ENCODE assay signal across 8 cellular contexts in the genomic region with DNA sequence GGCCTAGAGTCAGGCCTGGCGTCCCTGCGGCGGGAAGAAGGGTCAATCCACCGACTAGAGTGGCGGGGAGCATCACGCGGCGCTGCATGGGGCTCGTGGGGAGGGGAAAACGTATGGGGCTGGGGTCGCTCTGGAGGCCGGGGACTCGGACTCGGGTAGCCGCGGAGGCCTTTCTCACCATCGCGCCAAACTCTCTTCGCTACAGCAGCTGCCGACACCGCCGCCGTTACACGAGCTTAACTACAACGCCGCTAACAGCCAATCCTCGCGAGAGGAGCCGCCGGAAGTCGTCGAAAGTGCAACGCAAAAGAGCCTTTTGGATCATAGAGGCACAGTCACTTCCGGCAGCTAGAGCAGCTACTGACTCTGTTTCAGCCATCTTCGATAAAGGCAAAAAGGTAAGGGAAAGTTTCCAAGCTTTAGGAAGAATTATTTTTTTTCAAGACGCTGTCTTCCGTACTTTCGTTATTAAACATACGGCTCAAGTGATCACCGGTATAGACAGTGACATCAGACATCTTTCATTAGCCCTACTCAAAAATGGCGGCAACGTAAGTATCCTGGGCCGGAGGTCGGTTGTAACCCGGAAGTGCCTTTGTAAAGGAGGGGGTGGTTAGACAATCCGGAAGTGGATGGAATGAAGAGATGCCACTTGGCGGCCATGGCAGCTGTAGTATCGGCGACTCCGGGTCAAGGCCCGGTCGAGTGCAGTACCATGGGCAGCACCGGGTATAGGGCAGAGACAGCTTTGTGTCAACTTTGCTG. TPM values are rescaled to one million over a fixed set of nuclear protein-coding genes. Genes with fewer than 3 reads are reported as not detected.
DNase-seq lines count a peak whose midpoint lies in the region; ATAC-seq and TF ChIP-seq lines count a peak whose summit lies in the region.

ERH (minus strand) TSS at position 247 of the 765 bp plus-strand sequence; CDS start at position 181, 66 bp downstream.
A gene with protein sequence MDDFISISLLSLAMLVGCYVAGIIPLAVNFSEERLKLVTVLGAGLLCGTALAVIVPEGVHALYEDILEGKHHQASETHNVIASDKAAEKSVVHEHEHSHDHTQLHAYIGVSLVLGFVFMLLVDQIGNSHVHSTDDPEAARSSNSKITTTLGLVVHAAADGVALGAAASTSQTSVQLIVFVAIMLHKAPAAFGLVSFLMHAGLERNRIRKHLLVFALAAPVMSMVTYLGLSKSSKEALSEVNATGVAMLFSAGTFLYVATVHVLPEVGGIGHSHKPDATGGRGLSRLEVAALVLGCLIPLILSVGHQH (plus strand): TSS at position 640 of the 765 bp plus-strand sequence. CDS start 678 bp downstream, outside the sequence.

- H3K36me3 ChIP-seq in heart right ventricle (peaks cover 0 to 33% (median 28%) of the 10 kb centered on the region in 9 donors), upper lobe of left lung (peaks cover 9 to 31% (median 25%) of the 10 kb centered on the region in 4 donors)

- H3K4me3 ChIP-seq in heart right ventricle = peak within 1 kb of the TSS; percentile 67 to 92 (median 78)
- peak within 1 kb of the TSS; percentile 77 to 89 (median 87) for H3K4me3 ChIP-seq in upper lobe of left lung

- TF ChIP-seq POLR2A in upper lobe of left lung (IDR thresholded peaks at IDR 0.05) = peak in 3 of 4 donors; percentile 62 to 71 (median 66)

- peak; percentile 91 for DNase-seq in GM13976 (ENCODE audit: low spot score)
- peak; percentile 97 for DNase-seq in NCI-H146 treated with DMSO at 0.1 percent for 48 hours (lab: John Stamatoyannopoulos, UW; ENCODE audit: unreplicated experiment)
- peak; percentile 97 for DNase-seq in amniotic epithelial cell (ENCODE audit: low read depth)
- peak; percentile 95 to 97 for DNase-seq in heart right ventricle
- DNase-seq in posterior cingulate gyrus = peak; percentile 92 to 99 (median 97)
- peak; percentile 91 to 95 for DNase-seq in upper lobe of left lung

- intact Hi-C loops in T-helper 1 cell treated with Interleukin-12 subunit alpha and Interleukin-12 subunit beta and Interleukin-4 antibody, amounts not matched to agents 30 ng/mL and 1 ng/mL, for 36 hours (cut with micrococcal nuclease) = loop anchor here (1.0 to 10.0 kb wide), 11 partner anchors 44 to 1703 kb away; partner anchors contain the start of genes ACTN1, DCAF5, GALNT16 and MED6
- intact Hi-C loops in heart right ventricle (cut with DNase I) (no loop called here), posterior cingulate gyrus (cut with DNase I) (loop anchor here (5.0 kb wide), 2 partner anchors 206 to 369 kb away; partner anchors contain the start of genes EXD2 and SRSF5)

- H3K27me3 ChIP-seq in heart right ventricle = no peaks in the 10 kb centered on the region
- no peaks in the 10 kb centered on the region for H3K27me3 ChIP-seq in upper lobe of left lung

- ATAC-seq in HG02870 (IDR thresholded peaks at IDR 0.05; ENCODE audit: unreplicated experiment) = peak; percentile 80
- peak; percentile 96 to 99 (median 98) for ATAC-seq in heart right ventricle
- ATAC-seq in upper lobe of left lung (ENCODE audit: low FRiP score in 2 of 2) = peak; percentile 97 to 98

- TF ChIP-seq CTCF in GM13976 (IDR thresholded peaks at IDR 0.05; ENCODE audit: borderline replicate concordance, control extremely low read depth, extremely low read depth, insufficient read depth, missing control alignments) (no peak), heart right ventricle (IDR thresholded peaks at IDR 0.05) (no peak), upper lobe of left lung (IDR thresholded peaks at IDR 0.05) (no peak)

- TF ChIP-seq EP300 in upper lobe of left lung (IDR thresholded peaks at IDR 0.05) = no peak

- in situ Hi-C loops in GM13976 (cut with MboI; ENCODE audit: low sequenced_read_pairs, unreplicated experiment) = no loop called here

- H3K9me3 ChIP-seq in heart right ventricle (no peaks in the 10 kb centered on the region), upper lobe of left lung (no peaks in the 10 kb centered on the region)

- H3K4me1 ChIP-seq in heart right ventricle (peaks cover 17 to 65% (median 49%) of the 10 kb centered on the region in 9 donors), upper lobe of left lung (peaks cover 42 to 59% (median 47%) of the 10 kb centered on the region in 4 donors)

- H3K27ac ChIP-seq in heart right ventricle = peak within 1 kb of the TSS; percentile 65 to 94 (median 87)
- H3K27ac ChIP-seq in upper lobe of left lung = peak within 1 kb of the TSS; percentile 88 to 95 (median 92)

- 0% methylated on average over 53 of the region's 53 CpGs for WGBS in heart right ventricle, 2 donors
- 0% methylated on average over 33 to 38 of the region's 53 CpGs for WGBS in upper lobe of left lung, 2 donors

RNA-seq across cellular contexts. Expression of gene ERH, which starts in this region (rescaled TPM):
- total RNA-seq in T-helper 1 cell treated with Interleukin-12 subunit alpha and Interleukin-12 subunit beta and Interleukin-4 antibody, amounts not matched to agents 30 ng/mL and 1 ng/mL, for 36 hours = 309 and 324 TPM in 2 replicates
- total RNA-seq in heart right ventricle = 100 to 1,000 TPM; 102 to 151 (median 130) TPM
- polyA plus RNA-seq in heart right ventricle = 100 to 1,000 TPM; 123 to 142 TPM
- total RNA-seq in upper lobe of left lung = 100 to 1,000 TPM in 2 of 6 donors, 10 to 100 TPM in 4; 36.7 to 121 (median 60.5) TPM

RNA-seq across cellular contexts. Expression of the second gene that starts in this region (rescaled TPM):
- 54.1 TPM in 2 replicates for total RNA-seq in T-helper 1 cell treated with Interleukin-12 subunit alpha and Interleukin-12 subunit beta and Interleukin-4 antibody, amounts not matched to agents 30 ng/mL and 1 ng/mL, for 36 hours
- total RNA-seq in heart right ventricle (10 to 100 TPM; 19.3 to 28.3 (median 22.8) TPM), upper lobe of left lung (10 to 100 TPM; 17.8 to 70.4 (median 54.0) TPM)
- polyA plus RNA-seq in heart right ventricle = 10 to 100 TPM; 11.1 to 13.2 TPM

Comparison
In these comparisons a context has a peak if more than half of its experiments do, and no peak if none do; other contexts are left out.
1. Peak in every context shown above with its lines: DNase-seq, ATAC-seq, H3K4me3 ChIP-seq and H3K27ac ChIP-seq.
2. intact Hi-C loops: an anchor here in T-helper 1 cell treated with Interleukin-12 subunit alpha and Interleukin-12 subunit beta and Interleukin-4 antibody, amounts not matched to agents 30 ng/mL and 1 ng/mL, for 36 hours (1.0 to 10.0 kb wide) and posterior cingulate gyrus (5.0 kb wide); none called in heart right ventricle.